In genomic region chr11:35174666-35175065, GRCh38 we compare ENCODE assay signal across 9 cellular contexts. TPM values are rescaled to one million over a fixed set of nuclear protein-coding genes. Genes with fewer than 3 reads are reported as not detected.
DNase-seq lines count a peak whose midpoint lies in the region; ATAC-seq and TF ChIP-seq lines count a peak whose summit lies in the region.
"Had no signal": no experiment of that assay in that cellular context is flagged by ENCODE, and none has a peak within 500 bp of the region (broad histone marks: within the 10 kb centered on the region; RNA-seq: fewer than 3 reads in every experiment).

No MANE protein-coding gene starts in this region.

- peak overlapping the region; percentile 62 to 100 for H3K27ac Mint-ChIP-seq in effector memory CD8-positive, alpha-beta T cell
- no peak overlapping the region for H3K27ac Mint-ChIP-seq in H9

- H3T11ph ChIP-seq in H9 (ENCODE audit: low read length), result no peak overlapping the region

- DNase-seq in DND-41 (peak; percentile 31), RPMI7951 (ENCODE audit: low read depth) (peak; percentile 81), renal cortical epithelial cell (ENCODE audit: low read depth) (peak; percentile 82), KG1 (lab: John Stamatoyannopoulos, UW) (no peak), SKM-1 (lab: John Stamatoyannopoulos, UW; ENCODE audit: unreplicated experiment) (no peak), H9 (no peak), NCI-H2196 (lab: John Stamatoyannopoulos, UW; ENCODE audit: unreplicated experiment) (no peak)
- DNase-seq in effector memory CD8-positive, alpha-beta T cell, result no peak
- DNase-seq: NCI-H1048 had no signal

- no peak overlapping the region for H3K4ac ChIP-seq in H9 (ENCODE audit: low read depth, low read length)

- H3K4me1 Mint-ChIP-seq in effector memory CD8-positive, alpha-beta T cell (ENCODE audit: low read depth in 2 of 2), result peaks cover 77 to 91% of the 10 kb centered on the region in 2 donors
- peaks cover 33% of the 10 kb centered on the region in 2 experiments for H3K4me1 Mint-ChIP-seq in H9

- H3K79me1 ChIP-seq in H9 (ENCODE audit: insufficient read depth, low read depth, low read length, poor library complexity, severe bottlenecking), result no peaks in the 10 kb centered on the region

- no peak overlapping the region for H4K5ac ChIP-seq in H9 (ENCODE audit: insufficient read length, low read depth, low read length)

- WGBS in H9 (ENCODE audit: extremely low coverage, insufficient read length, low lambda C conversion rate), result no CpG with 5 or more reads among the region's 3 CpGs

- H2BK12ac ChIP-seq in H9 (ENCODE audit: insufficient read length, low read depth, low read length), result no peak overlapping the region

- H3K27me3 ChIP-seq in DND-41 (ENCODE audit: insufficient read depth, low read length, poor library complexity) (no peaks in the 10 kb centered on the region), H9 (ENCODE audit: insufficient read depth, low read length) (no peaks in the 10 kb centered on the region)

- H2BK20ac ChIP-seq in H9 (ENCODE audit: low read depth, low read length, poor library complexity, severe bottlenecking), result no peak overlapping the region

- no peak overlapping the region for H3K56ac ChIP-seq in H9 (ENCODE audit: insufficient read length, low read depth, low read length)

- no peak overlapping the region for H3K18ac ChIP-seq in H9 (ENCODE audit: insufficient read length, low read depth, low read length)

- no peak overlapping the region for H2BK5ac ChIP-seq in H9 (ENCODE audit: insufficient read length, low read length)

- H3K27ac ChIP-seq in DND-41 (ENCODE audit: low read length), result peak overlapping the region; percentile 71
- no peak overlapping the region for H3K27ac ChIP-seq in H9 (ENCODE audit: insufficient read length, low read depth, low read length)

- H2AK5ac ChIP-seq in H9 (ENCODE audit: insufficient read length, low read length), result no peak overlapping the region

- no peak overlapping the region for H3K23ac ChIP-seq in H9 (ENCODE audit: insufficient read length, low read depth, low read length)

- H3K36me3 ChIP-seq in DND-41 (ENCODE audit: insufficient read depth, low read length), result peaks cover 32% of the 10 kb centered on the region

- peaks cover 97% of the 10 kb centered on the region for H3K36me3 Mint-ChIP-seq in effector memory CD8-positive, alpha-beta T cell (ENCODE audit: insufficient read depth)
- H3K36me3 Mint-ChIP-seq in H9 (ENCODE audit: insufficient read depth in 1 of 3, low read depth in 3 of 3), result no peaks in the 10 kb centered on the region

- ATAC-seq in DND-41 (ENCODE audit: insufficient read depth, low read depth), result peak; percentile 74
- no peak for ATAC-seq in effector memory CD8-positive, alpha-beta T cell (replicated peaks)

- no peak overlapping the region for H2BK15ac ChIP-seq in H9 (ENCODE audit: low read depth, low read length)

- H3K14ac ChIP-seq in H9 (ENCODE audit: insufficient read depth, low read length), result no peak overlapping the region

- TF ChIP-seq CTCF in DND-41 (IDR thresholded peaks at IDR 0.05; ENCODE audit: borderline replicate concordance, extremely low read depth, low read length, poor library complexity, severe bottlenecking) (no peak), H9 (conservative IDR thresholded peaks at IDR 0.05) (no peak)

- H4K91ac ChIP-seq in H9 (ENCODE audit: insufficient read length, low read depth, low read length), result no peak overlapping the region

- H3K23me2 ChIP-seq in H9 (ENCODE audit: insufficient read length, low read depth, low read length, poor library complexity, severe bottlenecking), result no peaks in the 10 kb centered on the region

- H3K9me3 ChIP-seq in DND-41 (ENCODE audit: insufficient read depth, low read length, severe bottlenecking) (no peaks in the 10 kb centered on the region), H9 (ENCODE audit: control insufficient read depth, low read depth, low read length) (no peaks in the 10 kb centered on the region)

- H2AFZ ChIP-seq in DND-41 (ENCODE audit: low read depth, low read length) (no peak overlapping the region), H9 (ENCODE audit: low read length) (no peak overlapping the region)

- H3K79me2 ChIP-seq in DND-41 (ENCODE audit: insufficient read depth, low read length), result peaks cover 51% of the 10 kb centered on the region
- H3K79me2 ChIP-seq in H9 (ENCODE audit: insufficient read depth, low read length), result no peaks in the 10 kb centered on the region

- peaks cover 3% of the 10 kb centered on the region; the same call in 1 of the 2 replicates for H4K20me1 ChIP-seq in DND-41 (ENCODE audit: insufficient read depth, low read length)
- H4K20me1 ChIP-seq in H9 (ENCODE audit: control insufficient read depth, insufficient read depth, insufficient read length), result no peaks in the 10 kb centered on the region

- H3K9me3 Mint-ChIP-seq in effector memory CD8-positive, alpha-beta T cell, result no peaks in the 10 kb centered on the region
- no peaks in the 10 kb centered on the region for H3K9me3 Mint-ChIP-seq in H9

- no peak overlapping the region for H2BK120ac ChIP-seq in H9 (ENCODE audit: low read depth, low read length, poor library complexity, severe bottlenecking)

- peaks cover 43% of the 10 kb centered on the region for H3K4me1 ChIP-seq in DND-41 (ENCODE audit: insufficient read depth, low read length)
- peaks cover 13% of the 10 kb centered on the region; the same call in 1 of the 2 replicates for H3K4me1 ChIP-seq in H9 (ENCODE audit: insufficient read depth, low read length)

- H3K9ac ChIP-seq in DND-41 (ENCODE audit: low read depth, low read length) (no peak overlapping the region), H9 (ENCODE audit: extremely low read depth, insufficient read length, low read length) (no peak overlapping the region)

- H3K4me2 ChIP-seq in DND-41 (ENCODE audit: insufficient read depth, low read length), result no peak overlapping the region
- no peak overlapping the region for H3K4me2 ChIP-seq in H9 (ENCODE audit: insufficient read depth, insufficient read length, low read length)

- H3K27me3 Mint-ChIP-seq in effector memory CD8-positive, alpha-beta T cell, result no peaks in the 10 kb centered on the region
- no peaks in the 10 kb centered on the region for H3K27me3 Mint-ChIP-seq in H9 (ENCODE audit: low read depth)

- no peak overlapping the region for H3K4me3 ChIP-seq in DND-41 (ENCODE audit: low read depth in 1 of 2, low read length in 2 of 2)

- peak overlapping the region; percentile 54 to 79 for H3K4me3 Mint-ChIP-seq in effector memory CD8-positive, alpha-beta T cell
- H3K4me3 Mint-ChIP-seq in H9, result no peak overlapping the region

- no peak overlapping the region for H4K8ac ChIP-seq in H9 (replicated peaks; ENCODE audit: insufficient read length, low read depth, low read length)

RNA-seq across cellular contexts. Expression of gene CD44, which starts 35.7 kb away (rescaled TPM):
- total RNA-seq in RPMI7951 (2014; rRNA removed; shearing (Covaris generic)), result 241 and 316 TPM in 2 replicates
- total RNA-seq in renal cortical epithelial cell, result 259 and 461 TPM in 2 replicates
- total RNA-seq in H9 (2021), result 5.2 and 6.1 TPM in 2 replicates

Comparison
In these comparisons a context has a peak if more than half of its experiments do, and no peak if none do; other contexts are left out.
1. DNase-seq: peak in DND-41 (single experiment), RPMI7951 (single experiment) and renal cortical epithelial cell (single experiment); none in effector memory CD8-positive, alpha-beta T cell (0 of 3), KG1 (single experiment), SKM-1 (single experiment), H9 (single experiment) and NCI-H2196 (single experiment).
2. H3K27ac Mint-ChIP-seq: peak in effector memory CD8-positive, alpha-beta T cell (2 of 2); none in H9 (0 of 3).
3. H3K4me3 Mint-ChIP-seq: peak in effector memory CD8-positive, alpha-beta T cell (2 of 2); none in H9 (0 of 2).
4. RNA of gene CD44, which starts 35.7 kb away (total RNA-seq): 259 to 461 TPM in renal cortical epithelial cell and 241 to 316 TPM in RPMI7951; 5.2 to 6.1 TPM in H9; every median in the first group is over 10 times any median in the second.